Comparison of ENCODE assay signal across 11 cellular contexts in the genomic region with DNA sequence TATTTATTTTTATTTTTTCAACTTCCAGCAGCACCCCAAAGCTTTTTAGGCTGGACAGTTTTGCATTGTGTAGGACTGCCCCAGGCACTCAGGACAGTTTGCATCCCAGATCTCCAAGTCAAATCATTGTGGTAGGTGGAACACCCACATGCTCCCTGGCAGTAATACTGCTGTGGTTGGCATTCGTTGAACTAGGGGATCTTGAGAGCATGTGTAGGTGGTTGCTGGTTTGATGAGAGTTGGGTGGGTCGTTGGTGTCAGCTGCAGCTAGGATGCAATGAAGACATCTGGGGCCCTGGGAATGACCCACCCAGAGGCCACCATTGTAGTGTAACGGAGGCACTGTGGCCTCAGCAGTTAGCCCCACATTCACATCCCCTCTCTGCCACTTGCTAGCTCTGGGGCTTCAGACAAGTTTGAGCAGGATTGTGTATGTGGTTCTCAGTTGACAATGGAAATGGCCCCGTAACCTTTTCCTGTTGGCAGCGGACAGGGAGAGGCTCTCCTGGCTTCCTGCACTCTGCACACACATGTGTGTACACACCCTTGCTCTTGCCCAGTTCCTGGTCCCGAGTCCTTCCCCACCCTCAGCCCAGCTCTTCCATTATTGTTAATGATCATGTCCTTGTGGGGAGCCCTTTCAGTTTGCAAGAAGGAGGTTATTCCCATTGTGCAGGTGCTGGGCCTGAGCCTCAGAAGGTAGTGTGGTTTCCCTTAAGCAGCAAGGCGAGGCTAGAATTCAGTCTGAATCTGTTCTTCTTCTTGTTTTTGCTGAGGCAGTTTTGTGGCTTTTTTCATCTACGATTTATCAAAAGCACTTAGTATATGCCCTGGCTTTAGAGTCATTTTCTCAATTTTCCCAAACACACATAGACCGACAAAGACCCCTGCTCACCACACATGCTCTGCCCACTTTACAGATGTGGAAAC. TPM values are rescaled to one million over a fixed set of nuclear protein-coding genes. Genes with fewer than 3 reads are reported as not detected.
DNase-seq lines count a peak whose midpoint lies in the region; ATAC-seq and TF ChIP-seq lines count a peak whose summit lies in the region.
"Had no signal": no experiment of that assay in that cellular context is flagged by ENCODE, and none has a peak within 500 bp of the region (broad histone marks: within the 10 kb centered on the region; RNA-seq: fewer than 3 reads in every experiment).

No MANE protein-coding gene starts in this region.

- no peak for ATAC-seq in memory B cell (ENCODE audit: low read depth)
- peak; percentile 17 for ATAC-seq in upper lobe of right lung
- ATAC-seq in HG03520 (IDR thresholded peaks at IDR 0.05; ENCODE audit: unreplicated experiment): no peak

- peaks cover 11% of the 10 kb centered on the region for H3K9me3 Mint-ChIP-seq in activated naive CD8-positive, alpha-beta T cell treated with anti-CD3 and anti-CD28 coated beads for 36 hours
- peaks cover 4% of the 10 kb centered on the region for H3K9me3 Mint-ChIP-seq in memory B cell

- H3K27ac ChIP-seq in cardiac muscle cell: peak overlapping the region; percentile 65
- no peak overlapping the region for H3K27ac ChIP-seq in upper lobe of right lung
- H3K27ac ChIP-seq: spleen had no signal

- TF ChIP-seq CTCF in cardiac muscle cell (IDR thresholded peaks at IDR 0.05; ENCODE audit: low read depth, low read length) (no peak), upper lobe of right lung (IDR thresholded peaks at IDR 0.05) (no peak)

- peaks cover 38% of the 10 kb centered on the region for H3K4me1 ChIP-seq in cardiac muscle cell (ENCODE audit: low read depth)
- no peaks in the 10 kb centered on the region for H3K4me1 ChIP-seq in upper lobe of right lung

- DNase-seq in cardiac muscle cell (ENCODE audit: low read depth in 1 of 2, low spot score in 1 of 2) (no peak), cardiac septum (ENCODE audit: low spot score) (no peak), memory B cell (ENCODE audit: low spot score in 2 of 2) (no peak), upper lobe of right lung (no peak), midbrain (lab: John Stamatoyannopoulos, UW) (no peak), medulla oblongata (ENCODE audit: extremely low spot score) (no peak)
- DNase-seq in activated naive CD8-positive, alpha-beta T cell treated with anti-CD3 and anti-CD28 coated beads for 36 hours: no peak
- DNase-seq: activated CD4-positive, alpha-beta T cell treated with anti-CD3 and anti-CD28 coated beads for 4 hours; left cardiac atrium; spleen had no signal

- intact Hi-C loops in cardiac septum (cut with DNase I) (loop anchor here (2.0 to 5.0 kb wide), 2 partner anchors 44 to 46 kb away; partner anchors contain the start of gene PPARGC1B), upper lobe of right lung (cut with DNase I) (no loop called here)

- H3K9me3 ChIP-seq in cardiac muscle cell (ENCODE audit: low read depth) (no peaks in the 10 kb centered on the region), upper lobe of right lung (no peaks in the 10 kb centered on the region)

- peak overlapping the region; percentile 21 for H3K27ac Mint-ChIP-seq in activated naive CD8-positive, alpha-beta T cell treated with anti-CD3 and anti-CD28 coated beads for 36 hours
- H3K27ac Mint-ChIP-seq in memory B cell: peak overlapping the region; percentile 93

- H3K27me3 Mint-ChIP-seq in activated naive CD8-positive, alpha-beta T cell treated with anti-CD3 and anti-CD28 coated beads for 36 hours: no peaks in the 10 kb centered on the region
- H3K27me3 Mint-ChIP-seq in memory B cell: no peaks in the 10 kb centered on the region

- no peaks in the 10 kb centered on the region for H3K36me3 ChIP-seq in cardiac muscle cell
- no peaks in the 10 kb centered on the region for H3K36me3 ChIP-seq in upper lobe of right lung

- peaks cover 30% of the 10 kb centered on the region for H3K4me1 Mint-ChIP-seq in activated naive CD8-positive, alpha-beta T cell treated with anti-CD3 and anti-CD28 coated beads for 36 hours
- peaks cover 59% of the 10 kb centered on the region for H3K4me1 Mint-ChIP-seq in memory B cell

- H3K4me3 ChIP-seq in cardiac muscle cell (no peak overlapping the region), upper lobe of right lung (no peak overlapping the region)
- H3K4me3 ChIP-seq: spleen had no signal

- H3K27me3 ChIP-seq in cardiac muscle cell (no peaks in the 10 kb centered on the region), upper lobe of right lung (no peaks in the 10 kb centered on the region)
- H3K27me3 ChIP-seq: spleen had no signal

- H3K4me3 Mint-ChIP-seq in activated naive CD8-positive, alpha-beta T cell treated with anti-CD3 and anti-CD28 coated beads for 36 hours: no peak overlapping the region
- peak overlapping the region; percentile 60 for H3K4me3 Mint-ChIP-seq in memory B cell

- peaks cover 37% of the 10 kb centered on the region for H3K36me3 Mint-ChIP-seq in activated naive CD8-positive, alpha-beta T cell treated with anti-CD3 and anti-CD28 coated beads for 36 hours
- H3K36me3 Mint-ChIP-seq in memory B cell: peaks cover 7% of the 10 kb centered on the region

RNA-seq across cellular contexts. Expression of gene PPARGC1B, which starts 46.5 kb away (rescaled TPM):
- total RNA-seq in cardiac muscle cell (4.2 and 5.4 TPM in 2 replicates), cardiac septum (18.9 TPM), upper lobe of right lung (9.8 TPM)
- polyA plus RNA-seq in cardiac muscle cell: 4.1 and 7.9 TPM in 2 replicates
- total RNA-seq in activated naive CD8-positive, alpha-beta T cell treated with anti-CD3 and anti-CD28 coated beads for 36 hours: 10 to 100 TPM; 10.6 to 10.9 TPM
